ENCODE assay signal across 1 cellular context in the genomic region with DNA sequence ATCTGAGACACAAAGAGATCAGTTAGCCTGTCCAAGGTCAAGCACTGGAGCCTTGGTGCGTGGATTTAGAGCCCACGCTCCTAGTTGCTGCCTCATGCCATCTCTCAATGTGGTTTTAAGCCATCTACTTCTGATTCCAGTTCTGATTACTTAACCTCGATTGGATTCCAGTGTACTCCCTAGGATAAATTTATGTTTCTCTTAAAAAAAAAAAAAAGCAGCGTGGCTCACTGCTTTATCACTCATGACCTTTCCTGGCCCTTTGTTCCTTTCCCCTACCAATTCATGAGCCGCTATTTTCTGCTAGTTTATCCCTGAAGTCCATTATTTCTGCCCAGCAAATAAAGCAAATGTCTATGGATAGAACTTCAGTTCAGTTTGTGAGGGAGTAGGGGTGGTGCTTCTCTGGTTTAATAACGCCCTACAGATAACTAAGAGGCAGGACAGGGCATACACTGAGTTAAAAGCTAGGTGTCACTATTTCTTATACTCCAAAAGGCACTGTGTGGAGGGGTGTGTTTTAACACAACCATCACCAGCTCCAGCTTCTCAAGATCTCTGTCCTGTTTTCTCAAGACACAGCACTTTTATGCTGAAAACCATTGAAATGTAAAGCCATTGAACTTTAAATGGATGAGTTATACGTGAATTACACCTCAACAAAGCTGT.
TF ChIP-seq lines count a peak whose summit lies in the region.

No MANE protein-coding gene starts in this region.

TF ChIP-seq in HCT116, 20 proteins besides CTCF, POLR2A, EP300 and RAD21 (continued from another document):
- no peak for TF ChIP-seq POLR2AphosphoS5 (IDR thresholded peaks at IDR 0.05; ENCODE audit: low read depth, low read length)
- TF ChIP-seq EGR1 (IDR thresholded peaks at IDR 0.05; ENCODE audit: low read depth): no peak
- no peak for TF ChIP-seq EZH2phosphoT487 (IDR thresholded peaks at IDR 0.05; ENCODE audit: borderline replicate concordance)
- no peak for TF ChIP-seq SIN3A (IDR thresholded peaks at IDR 0.05; ENCODE audit: low read depth)
- no peak for TF ChIP-seq CBX3 (IDR thresholded peaks at IDR 0.05; ENCODE audit: low read depth)
- no peak for TF ChIP-seq TCF7L2 (IDR thresholded peaks at IDR 0.05; ENCODE audit: borderline replicate concordance, extremely low read depth, insufficient read depth, insufficient read length)
- TF ChIP-seq, protein P1, sequence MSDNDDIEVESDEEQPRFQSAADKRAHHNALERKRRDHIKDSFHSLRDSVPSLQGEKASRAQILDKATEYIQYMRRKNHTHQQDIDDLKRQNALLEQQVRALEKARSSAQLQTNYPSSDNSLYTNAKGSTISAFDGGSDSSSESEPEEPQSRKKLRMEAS (IDR thresholded peaks at IDR 0.05): no peak
- TF ChIP-seq SRF (IDR thresholded peaks at IDR 0.05; ENCODE audit: low read depth): no peak
- no peak for TF ChIP-seq SP1 (IDR thresholded peaks at IDR 0.05; ENCODE audit: low read depth)
